19 cellular contexts compared by ENCODE assay signal in genomic region chr11:1178201-1178885, GRCh38. TPM values are rescaled to one million over a fixed set of nuclear protein-coding genes. Genes with fewer than 3 reads are reported as not detected.
DNase-seq lines count a peak whose midpoint lies in the region; ATAC-seq, FAIRE-seq and TF ChIP-seq lines count a peak whose summit lies in the region.
"Had no signal": no experiment of that assay in that cellular context is flagged by ENCODE, and none has a peak within 500 bp of the region (broad histone marks: within the 10 kb centered on the region; RNA-seq: fewer than 3 reads in every experiment).

No MANE protein-coding gene starts in this region.

- no peak overlapping the region for H3K4me2 ChIP-seq in HepG2 (ENCODE audit: low read depth, low read length)
- H3K4me2 ChIP-seq: BLaER1 treated with 17β-estradiol and CSF1 and Interleukin-3, amounts not matched to agents 10 nM and 100 nM; GM23338 had no signal

- FAIRE-seq in HepG2 (lab: Jason Lieb, UNC): no peak
- FAIRE-seq: GM12878, GM18507 had no signal

- no peak overlapping the region for H3K9ac ChIP-seq in HepG2 (ENCODE audit: insufficient read depth, low read depth, low read length)
- H3K9ac ChIP-seq: BLaER1 treated with 17β-estradiol and CSF1 and Interleukin-3, amounts not matched to agents 10 nM and 100 nM had no signal

- H3K9me3 ChIP-seq in right lobe of liver (no peaks in the 10 kb centered on the region), HepG2 (ENCODE audit: low read length) (no peaks in the 10 kb centered on the region), lower lobe of right lung (no peaks in the 10 kb centered on the region), gastroesophageal sphincter (no peaks in the 10 kb centered on the region)
- H3K9me3 ChIP-seq: Caco-2 had no signal

- H3K36me3 ChIP-seq in right lobe of liver: no peaks in the 10 kb centered on the region
- no peaks in the 10 kb centered on the region for H3K36me3 ChIP-seq in HepG2 (replicated peaks in 1 of 2; ENCODE audit: control insufficient read depth in 1 of 2, insufficient read depth in 2 of 2, low read length in 2 of 2)
- no peaks in the 10 kb centered on the region for H3K36me3 ChIP-seq in lower lobe of right lung
- H3K36me3 ChIP-seq in gastroesophageal sphincter: no peaks in the 10 kb centered on the region
- H3K36me3 ChIP-seq: BLaER1 treated with 17β-estradiol and CSF1 and Interleukin-3, amounts not matched to agents 10 nM and 100 nM had no signal

- no peak for ATAC-seq in right lobe of liver
- ATAC-seq in HepG2: no peak
- no peak for ATAC-seq in left cardiac atrium
- ATAC-seq in lower lobe of right lung: no peak
- no peak for ATAC-seq in HG03439 (IDR thresholded peaks at IDR 0.05; ENCODE audit: unreplicated experiment)
- ATAC-seq in gastroesophageal sphincter: no peak
- ATAC-seq: GM12878, GM23338 had no signal

- TF ChIP-seq EP300 in HepG2 (IDR thresholded peaks at IDR 0.05; ENCODE audit: low read depth in 2 of 2, low read length in 2 of 2): no peak
- TF ChIP-seq EP300 in HepG2 (CRISPR knock-in tag; IDR thresholded peaks at IDR 0.05; ENCODE audit: borderline replicate concordance): no peak
- TF ChIP-seq EP300 in gastroesophageal sphincter (IDR thresholded peaks at IDR 0.05): no peak

- TF ChIP-seq POLR2A in right lobe of liver (IDR thresholded peaks at IDR 0.05) (no peak), HepG2 (IDR thresholded peaks at IDR 0.05; ENCODE audit: insufficient read depth in 1 of 2, low read depth in 2 of 2, low read length in 2 of 2) (no peak), gastroesophageal sphincter (IDR thresholded peaks at IDR 0.05) (no peak)

- H3K27ac ChIP-seq in right lobe of liver (no peak overlapping the region), HepG2 (ENCODE audit: extremely low read length, insufficient read depth, low read length) (no peak overlapping the region), lower lobe of right lung (no peak overlapping the region), gastroesophageal sphincter (no peak overlapping the region)
- H3K27ac ChIP-seq: BLaER1 treated with 17β-estradiol and CSF1 and Interleukin-3, amounts not matched to agents 10 nM and 100 nM had no signal

- TF ChIP-seq RAD21 in HepG2 (CRISPR knock-in tag; IDR thresholded peaks at IDR 0.05): no peak

- DNase-seq in right lobe of liver (peak in 2 of 3 donors; percentile 16 to 47), HepG2 (ENCODE audit: low spot score) (no peak), left cardiac atrium (peak; percentile 18), lower lobe of right lung (peak; percentile 28), C1 segment of cervical spinal cord (lab: John Stamatoyannopoulos, UW) (no peak)
- DNase-seq: ACHN, Caco-2, KG1 had no signal

- no peak overlapping the region for H2AFZ ChIP-seq in HepG2 (ENCODE audit: low read length)
- H2AFZ ChIP-seq: GM23338 had no signal

- in situ Hi-C loops in HepG2 (cut with HindIII; ENCODE audit: extremely low pct_ligation_motif_present, low pct_unique_long_range_greater_than_20kb): no loop called here

- no peak overlapping the region for H3K4me3 ChIP-seq in right lobe of liver
- H3K4me3 ChIP-seq in HepG2 (replicated peaks in 1 of 3; ENCODE audit: insufficient read depth in 1 of 3, low read depth in 2 of 3, low read length in 3 of 3): no peak overlapping the region
- no peak overlapping the region for H3K4me3 ChIP-seq in lower lobe of right lung
- no peak overlapping the region for H3K4me3 ChIP-seq in gastroesophageal sphincter
- H3K4me3 ChIP-seq: BLaER1 treated with 17β-estradiol and CSF1 and Interleukin-3, amounts not matched to agents 10 nM and 100 nM; GM12878; GM23338 had no signal

- no peaks in the 10 kb centered on the region for H4K20me1 ChIP-seq in HepG2 (ENCODE audit: insufficient read depth, low read length)
- H4K20me1 ChIP-seq: BLaER1 treated with 17β-estradiol and CSF1 and Interleukin-3, amounts not matched to agents 10 nM and 100 nM had no signal

- BruUV-seq in HepG2 (replicated peaks; lab: Mats Ljungman, UMichigan): no TSS peak

- H3K4me1 ChIP-seq in right lobe of liver (no peaks in the 10 kb centered on the region), HepG2 (ENCODE audit: insufficient read depth, low read length) (no peaks in the 10 kb centered on the region), lower lobe of right lung (no peaks in the 10 kb centered on the region), gastroesophageal sphincter (no peaks in the 10 kb centered on the region)
- H3K4me1 ChIP-seq: Caco-2 had no signal

- no peak for TF ChIP-seq CTCF in right lobe of liver (IDR thresholded peaks at IDR 0.05)
- TF ChIP-seq CTCF in HepG2 (CRISPR knock-in tag; IDR thresholded peaks at IDR 0.05): no peak
- no peak for TF ChIP-seq CTCF in lower lobe of right lung (IDR thresholded peaks at IDR 0.05)
- no peak for TF ChIP-seq CTCF in gastroesophageal sphincter (IDR thresholded peaks at IDR 0.05)

- H3K79me2 ChIP-seq in HepG2 (ENCODE audit: insufficient read depth, low read length): no peaks in the 10 kb centered on the region

- intact Hi-C loops in right lobe of liver (cut with DNase I): no loop called here
- intact Hi-C loops in HepG2 (cut with micrococcal nuclease; ENCODE audit: unreplicated experiment): no loop called here
- intact Hi-C loops in left cardiac atrium (cut with DNase I): no loop called here
- intact Hi-C loops in lower lobe of right lung (cut with DNase I): no loop called here

- no CpG with 5 or more reads among the region's 31 CpGs for WGBS in right lobe of liver (ENCODE audit: insufficient coverage, low coverage, low lambda C conversion rate, missing lambda C conversion rate)
- 60% methylated on average over 4 of the region's 31 CpGs for WGBS in HepG2 (ENCODE audit: low lambda C conversion rate)
- no CpG with 5 or more reads among the region's 31 CpGs for whole genome bisulfite sequencing in gastroesophageal sphincter (ENCODE audit: low coverage in 1 of 2), 2 donors

- POLR2A ChIA-PET in HepG2 (lab: Yijun Ruan, JAX): no interaction called here

- CTCF ChIA-PET in HepG2 (lab: Yijun Ruan, JAX; ENCODE audit: low intra/inter-chr PET ratio, low total read pairs): no interaction called here

- no peaks in the 10 kb centered on the region for H3K27me3 ChIP-seq in right lobe of liver
- H3K27me3 ChIP-seq in HepG2 (ENCODE audit: control insufficient read depth in 1 of 2, insufficient read depth in 2 of 2, low read length in 2 of 2): peaks cover 3 to 36% of the 10 kb centered on the region in 2 experiments; a peak in 4 of 5 replicates
- H3K27me3 ChIP-seq in lower lobe of right lung (ENCODE audit: low read depth): peaks cover 5% of the 10 kb centered on the region
- H3K27me3 ChIP-seq in gastroesophageal sphincter: peaks cover 78% of the 10 kb centered on the region
- H3K27me3 ChIP-seq: BLaER1 treated with 17β-estradiol and CSF1 and Interleukin-3, amounts not matched to agents 10 nM and 100 nM had no signal

RNA-seq across cellular contexts. Expression of gene MUC5AC, which starts 20.6 kb away (rescaled TPM):
- total RNA-seq in right lobe of liver (not detected), HepG2 (2016; rRNA removed; fragmentation: Illumina TruSeq; extraction: Trizol) (not detected in 2 replicates), left cardiac atrium (not detected), lower lobe of right lung (0.35 TPM), gastroesophageal sphincter (under 1 TPM in 2 of 4 donors, not detected in 2; 0.02 to 0.31 TPM)
- not detected in 2 replicates for total RNA-seq in HepG2 (2016; cell fraction: cytosol; rRNA removed; fragmentation: Illumina TruSeq; extraction: Trizol; ENCODE audit: low read depth)
- total RNA-seq in HepG2 (2016; cell fraction: insoluble cytoplasmic fraction; rRNA removed; fragmentation: Illumina TruSeq; extraction: Trizol): not detected in 2 replicates
- not detected in 2 replicates for total RNA-seq in HepG2 (2016; cell fraction: membrane; rRNA removed; fragmentation: Illumina TruSeq; extraction: Trizol)
- not detected in 2 replicates for total RNA-seq in HepG2 (2016; cell fraction: nucleus; rRNA removed; fragmentation: Illumina TruSeq; extraction: Trizol)
- polyA plus RNA-seq in HepG2 (2011; rRNA removed): under 0.01 TPM in 2 replicates
- under 0.01 TPM in 1 of 2 replicates, not detected in the other for polyA plus RNA-seq in HepG2 (2011; cell fraction: cytosol; rRNA removed)
- 0.02 TPM in 2 replicates for polyA plus RNA-seq in HepG2 (2011; cell fraction: nucleus; rRNA removed)
- polyA plus RNA-seq in HepG2 (2012): not detected in 2 replicates
- not detected in 2 replicates for polyA plus RNA-seq in HepG2 (2016; cell fraction: cytosol; fragmentation: Illumina TruSeq; extraction: Trizol; ENCODE audit: low read depth)
- polyA plus RNA-seq in HepG2 (2016; cell fraction: insoluble cytoplasmic fraction; fragmentation: Illumina TruSeq; extraction: Trizol; ENCODE audit: low read depth): not detected in 2 replicates
- not detected in 2 replicates for polyA plus RNA-seq in HepG2 (2016; cell fraction: membrane; fragmentation: Illumina TruSeq; extraction: Trizol; ENCODE audit: low read depth)
- 0.03 TPM in 1 of 2 replicates, not detected in the other for polyA plus RNA-seq in HepG2 (2016; cell fraction: nucleus; fragmentation: Illumina TruSeq; extraction: Trizol; ENCODE audit: insufficient read depth, low read depth)
- polyA minus RNA-seq in HepG2 (2011; rRNA and poly(A)+ RNA removed; ENCODE audit: low replicate concordance): not detected in 2 replicates
- polyA minus RNA-seq in HepG2 (2011; cell fraction: cytosol; rRNA and poly(A)+ RNA removed): not detected in 2 replicates
- not detected in 2 replicates for polyA minus RNA-seq in HepG2 (2011; cell fraction: nucleus; rRNA and poly(A)+ RNA removed)
- total RNA-seq: A172; CD4-positive, alpha-beta T cell; Daoy; GM12878; GM23338; H7 had no signal
- polyA plus RNA-seq: GM23338, IgD-negative memory B cell had no signal

RNA-seq across cellular contexts. Expression of gene MUC5B, which starts 44.5 kb away (rescaled TPM):
- total RNA-seq in right lobe of liver (1 to 10 TPM in 2 of 6 experiments, under 1 TPM in 4; 0.06 to 3.7 (median 0.78) TPM), HepG2 (2016; rRNA removed; fragmentation: Illumina TruSeq; extraction: Trizol) (not detected in 2 replicates), left cardiac atrium (not detected), lower lobe of right lung (57.5 TPM), gastroesophageal sphincter (100 to 1,000 TPM in 1 of 4 donors, 1 to 10 TPM in 1, under 1 TPM in 2; 0.13 to 199 (median 0.60) TPM)
- under 0.01 TPM in 1 of 2 replicates, not detected in the other for total RNA-seq in HepG2 (2016; cell fraction: cytosol; rRNA removed; fragmentation: Illumina TruSeq; extraction: Trizol; ENCODE audit: low read depth)
- total RNA-seq in HepG2 (2016; cell fraction: insoluble cytoplasmic fraction; rRNA removed; fragmentation: Illumina TruSeq; extraction: Trizol): not detected in 2 replicates
- total RNA-seq in HepG2 (2016; cell fraction: membrane; rRNA removed; fragmentation: Illumina TruSeq; extraction: Trizol): not detected in 2 replicates
- not detected in 2 replicates for total RNA-seq in HepG2 (2016; cell fraction: nucleus; rRNA removed; fragmentation: Illumina TruSeq; extraction: Trizol)
- polyA plus RNA-seq in HepG2 (2011; rRNA removed): 0.01 and 0.05 TPM in 2 replicates
- polyA plus RNA-seq in HepG2 (2011; cell fraction: cytosol; rRNA removed): under 0.01 and 0.01 TPM in 2 replicates
- polyA plus RNA-seq in HepG2 (2011; cell fraction: nucleus; rRNA removed): 0.18 and 0.99 TPM in 2 replicates
- 2.3 and 3.1 TPM in 2 replicates for polyA plus RNA-seq in HepG2 (2012)
- polyA plus RNA-seq in HepG2 (2016; cell fraction: cytosol; fragmentation: Illumina TruSeq; extraction: Trizol; ENCODE audit: low read depth): not detected in 2 replicates
- polyA plus RNA-seq in HepG2 (2016; cell fraction: insoluble cytoplasmic fraction; fragmentation: Illumina TruSeq; extraction: Trizol; ENCODE audit: low read depth): not detected in 2 replicates
- polyA plus RNA-seq in HepG2 (2016; cell fraction: membrane; fragmentation: Illumina TruSeq; extraction: Trizol; ENCODE audit: low read depth): not detected in 2 replicates
- polyA plus RNA-seq in HepG2 (2016; cell fraction: nucleus; fragmentation: Illumina TruSeq; extraction: Trizol; ENCODE audit: insufficient read depth, low read depth): not detected in 2 replicates
- polyA minus RNA-seq in HepG2 (2011; rRNA and poly(A)+ RNA removed; ENCODE audit: low replicate concordance): 0.02 and 0.06 TPM in 2 replicates
- polyA minus RNA-seq in HepG2 (2011; cell fraction: cytosol; rRNA and poly(A)+ RNA removed): 0.69 TPM in 1 of 2 replicates, not detected in the other
- polyA minus RNA-seq in HepG2 (2011; cell fraction: nucleus; rRNA and poly(A)+ RNA removed): 0.26 and 0.50 TPM in 2 replicates
- total RNA-seq: A172; Caco-2; CD4-positive, alpha-beta T cell; Daoy had no signal
- polyA plus RNA-seq: GM12878, IgD-negative memory B cell had no signal

Comparison
In these comparisons a context has a peak if more than half of its experiments do, and no peak if none do; other contexts are left out.
1. DNase-seq: peak in right lobe of liver (2 of 3), left cardiac atrium (single experiment) and lower lobe of right lung (single experiment); none in HepG2 (single experiment) and C1 segment of cervical spinal cord (0 of 14).